In the genomic region with DNA sequence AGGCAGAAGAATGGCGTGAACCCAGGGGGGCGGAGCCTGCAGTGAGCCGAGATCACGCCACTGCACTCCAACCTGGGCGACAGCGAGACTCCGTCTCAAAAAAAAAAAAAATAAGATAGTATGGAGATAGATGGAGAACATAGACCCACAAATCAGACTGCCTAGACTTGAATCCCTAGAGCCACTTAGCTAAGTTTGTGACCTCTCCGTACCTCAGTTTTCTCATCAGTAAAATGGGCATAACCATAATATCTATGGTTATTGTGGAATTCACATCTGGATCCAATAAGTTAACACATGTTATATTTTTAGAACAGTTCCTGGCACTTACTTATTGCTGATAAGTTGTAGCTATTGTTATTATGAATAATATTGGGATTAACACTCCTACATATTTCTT, we compare ENCODE assay signal across 36 cellular contexts. TPM values are rescaled to one million over a fixed set of nuclear protein-coding genes. Genes with fewer than 3 reads are reported as not detected.
"Had no signal": no experiment of that assay in that cellular context is flagged by ENCODE, and none has a peak within 500 bp of the region (broad histone marks: within the 10 kb centered on the region; RNA-seq: fewer than 3 reads in every experiment).

No MANE protein-coding gene starts in this region.

- H3K4me3 Mint-ChIP-seq: activated CD4-positive, alpha-beta memory T cell treated with anti-CD3 and anti-CD28 coated beads for 36 hours; activated CD4-positive, alpha-beta T cell treated with anti-CD3 and anti-CD28 coated beads for 36 hours; activated CD4-positive, alpha-beta T cell treated with anti-CD3 and anti-CD28 coated beads, Interleukin-2, amount 10 ng/mL, durations not matched to agents 24 days and 14 days; activated CD8-positive, alpha-beta T cell treated with anti-CD3 and anti-CD28 coated beads, Interleukin-2, amount 10 ng/mL, durations not matched to agents 7 days and 5 days; activated naive CD4-positive, alpha-beta T cell treated with anti-CD3 and anti-CD28 coated beads, Interleukin-2, amount 10 ng/mL, durations not matched to agents 7 days and 5 days; activated T-helper 1 cell treated with anti-CD3 and anti-CD28 coated beads, Interleukin-12 subunit alpha, Interleukin-12 subunit beta, Interleukin-2, Interleukin-4 antibody, amounts not matched to agents 30 ng/mL and 10 ng/mL and 1 ng/mL, durations not matched to agents 14 hours and 24 hours and 36 hours; effector memory CD8-positive, alpha-beta T cell; T-helper 17 cell; T-helper 2 cell treated with Interferon-gamma antibody and Interleukin-4, amounts not matched to agents 5 μg/mL and 100 μg/mL, for 36 hours had no signal

- H3K9me3 ChIP-seq: esophagus muscularis mucosa, gastroesophageal sphincter had no signal

- H3K27ac ChIP-seq: brain microvascular endothelial cell, esophagus muscularis mucosa, gastroesophageal sphincter had no signal

- H3K36me3 Mint-ChIP-seq: activated CD4-positive, alpha-beta memory T cell treated with anti-CD3 and anti-CD28 coated beads for 36 hours; activated CD8-positive, alpha-beta memory T cell treated with anti-CD3 and anti-CD28 coated beads, Interleukin-2, amount 10 ng/mL, durations not matched to agents 7 days and 5 days; activated naive CD4-positive, alpha-beta T cell treated with anti-CD3 and anti-CD28 coated beads, Interleukin-2, amount 10 ng/mL, durations not matched to agents 7 days and 5 days; activated naive CD8-positive, alpha-beta T cell treated with anti-CD3 and anti-CD28 coated beads, Interleukin-2, amount 10 ng/mL, durations not matched to agents 7 days and 5 days had no signal

- H3K27ac Mint-ChIP-seq: activated CD4-positive, alpha-beta T cell treated with anti-CD3 and anti-CD28 coated beads for 36 hours; activated CD4-positive, alpha-beta T cell treated with anti-CD3 and anti-CD28 coated beads, Interleukin-2, amount 10 ng/mL, durations not matched to agents 24 days and 14 days; activated naive CD4-positive, alpha-beta T cell treated with anti-CD3 and anti-CD28 coated beads, Interleukin-2, amount 10 ng/mL, durations not matched to agents 7 days and 5 days; activated T-helper 1 cell treated with anti-CD3 and anti-CD28 coated beads, Interleukin-12 subunit alpha, Interleukin-12 subunit beta, Interleukin-2, Interleukin-4 antibody, amounts not matched to agents 30 ng/mL and 10 ng/mL and 1 ng/mL, durations not matched to agents 14 hours and 24 hours and 36 hours; activated T-helper 2 cell treated with anti-CD3 and anti-CD28 coated beads, Interferon-gamma antibody, Interleukin-2, Interleukin-4, amounts not matched to agents 10 μg/mL and 5 μg/mL and 100 μg/mL, durations not matched to agents 14 hours and 24 hours and 36 hours; T-helper 17 cell; T-helper 2 cell treated with Interferon-gamma antibody and Interleukin-4, amounts not matched to agents 5 μg/mL and 100 μg/mL, for 36 hours had no signal

- H3K4me3 ChIP-seq: esophagus muscularis mucosa, gastroesophageal sphincter had no signal

- H3K36me3 ChIP-seq: brain microvascular endothelial cell, esophagus muscularis mucosa, gastroesophageal sphincter had no signal

- FAIRE-seq: astrocyte, bronchial epithelial cell, colon had no signal

- ATAC-seq: activated CD4-positive, alpha-beta T cell treated with anti-CD3 and anti-CD28 coated beads for 36 hours; activated CD8-positive, alpha-beta memory T cell treated with anti-CD3 and anti-CD28 coated beads, Interleukin-2, amount 10 ng/mL, durations not matched to agents 7 days and 5 days; activated CD8-positive, alpha-beta T cell treated with anti-CD3 and anti-CD28 coated beads, Interleukin-2, amount 10 ng/mL, durations not matched to agents 7 days and 5 days; effector memory CD8-positive, alpha-beta T cell; gastroesophageal sphincter; T-helper 17 cell had no signal

- DNase-seq: activated CD4-positive, alpha-beta memory T cell treated with anti-CD3 and anti-CD28 coated beads for 36 hours; activated CD4-positive, alpha-beta T cell treated with anti-CD3 and anti-CD28 coated beads for 36 hours; activated CD4-positive, alpha-beta T cell treated with anti-CD3 and anti-CD28 coated beads, Interleukin-2, amount 10 ng/mL, durations not matched to agents 24 days and 14 days; activated CD4-positive, CD25-positive, alpha-beta regulatory T cell; activated CD4-positive, CD25-positive, alpha-beta regulatory T cell treated with anti-CD3 and anti-CD28 coated beads, Interleukin-2, amount 50 U/mL, for 72 hours; activated CD8-positive, alpha-beta memory T cell treated with anti-CD3 and anti-CD28 coated beads, Interleukin-2, amount 50 U/mL, for 4 hours; activated CD8-positive, alpha-beta T cell treated with anti-CD3 and anti-CD28 coated beads, Interleukin-2, amount 10 ng/mL, durations not matched to agents 7 days and 5 days; activated effector memory CD4-positive, alpha-beta T cell treated with anti-CD3 and anti-CD28 coated beads, Interleukin-2, amount 50 U/mL, for 16 hours; activated naive CD4-positive, alpha-beta T cell treated with anti-CD3 and anti-CD28 coated beads, Interleukin-2, amount 10 ng/mL, durations not matched to agents 7 days and 5 days; activated naive CD8-positive, alpha-beta T cell treated with anti-CD3 and anti-CD28 coated beads, Interleukin-2, amount 10 ng/mL, durations not matched to agents 7 days and 5 days; activated T-cell treated with anti-CD3 and anti-CD28 coated beads, Interleukin-2, amount 50 U/mL, for 1 hour; amniotic stem cell; anterior cingulate cortex; brain microvascular endothelial cell; cortex of kidney; dermis blood vessel endothelial cell; effector CD4-positive, alpha-beta T cell; effector memory CD8-positive, alpha-beta T cell; erythroblast; foreskin melanocyte; T-helper 1 cell; T-helper 17 cell had no signal

- H3K27me3 ChIP-seq: brain microvascular endothelial cell, esophagus muscularis mucosa had no signal

- H3K4me1 ChIP-seq: esophagus muscularis mucosa, gastroesophageal sphincter had no signal

- H3K9me3 Mint-ChIP-seq: activated CD4-positive, alpha-beta memory T cell treated with anti-CD3 and anti-CD28 coated beads for 36 hours; activated CD4-positive, alpha-beta T cell treated with anti-CD3 and anti-CD28 coated beads, Interleukin-2, amount 10 ng/mL, durations not matched to agents 24 days and 14 days; activated naive CD4-positive, alpha-beta T cell treated with anti-CD3 and anti-CD28 coated beads, Interleukin-2, amount 10 ng/mL, durations not matched to agents 7 days and 5 days; activated naive CD8-positive, alpha-beta T cell treated with anti-CD3 and anti-CD28 coated beads, Interleukin-2, amount 10 ng/mL, durations not matched to agents 7 days and 5 days; activated T-helper 1 cell treated with anti-CD3 and anti-CD28 coated beads, Interleukin-12 subunit alpha, Interleukin-12 subunit beta, Interleukin-2, Interleukin-4 antibody, amounts not matched to agents 30 ng/mL and 10 ng/mL and 1 ng/mL, durations not matched to agents 14 hours and 24 hours and 36 hours; activated T-helper 2 cell treated with anti-CD3 and anti-CD28 coated beads, Interferon-gamma antibody, Interleukin-2, Interleukin-4, amounts not matched to agents 10 μg/mL and 5 μg/mL and 100 μg/mL, durations not matched to agents 14 hours and 24 hours and 36 hours; effector memory CD8-positive, alpha-beta T cell; T-helper 2 cell treated with Interferon-gamma antibody and Interleukin-4, amounts not matched to agents 5 μg/mL and 100 μg/mL, for 36 hours had no signal

- H3K27me3 Mint-ChIP-seq: activated CD4-positive, alpha-beta memory T cell treated with anti-CD3 and anti-CD28 coated beads for 36 hours; activated CD4-positive, alpha-beta T cell treated with anti-CD3 and anti-CD28 coated beads for 36 hours; activated CD8-positive, alpha-beta memory T cell treated with anti-CD3 and anti-CD28 coated beads, Interleukin-2, amount 10 ng/mL, durations not matched to agents 7 days and 5 days; activated naive CD8-positive, alpha-beta T cell treated with anti-CD3 and anti-CD28 coated beads, Interleukin-2, amount 10 ng/mL, durations not matched to agents 7 days and 5 days; effector memory CD8-positive, alpha-beta T cell; T-helper 17 cell had no signal

RNA-seq across cellular contexts. Expression of a gene that starts 7.2 kb away (rescaled TPM):
- total RNA-seq: activated CD4-positive, alpha-beta T cell treated with anti-CD3 and anti-CD28 coated beads, Interleukin-2, amount 10 ng/mL, durations not matched to agents 24 days and 14 days; activated T-helper 1 cell treated with anti-CD3 and anti-CD28 coated beads, Interleukin-12 subunit alpha, Interleukin-12 subunit beta, Interleukin-2, Interleukin-4 antibody, amounts not matched to agents 30 ng/mL and 10 ng/mL and 1 ng/mL, durations not matched to agents 14 hours and 24 hours and 36 hours; astrocyte; bronchial epithelial cell; cardiac septum; chondrocyte; dermis blood vessel endothelial cell; esophagus muscularis mucosa; fibroblast of villous mesenchyme; glomerular endothelial cell; T-helper 17 cell had no signal
- polyA plus RNA-seq: adipose tissue had no signal
